Comparison of ENCODE assay signal across 9 cellular contexts in the genomic region with DNA sequence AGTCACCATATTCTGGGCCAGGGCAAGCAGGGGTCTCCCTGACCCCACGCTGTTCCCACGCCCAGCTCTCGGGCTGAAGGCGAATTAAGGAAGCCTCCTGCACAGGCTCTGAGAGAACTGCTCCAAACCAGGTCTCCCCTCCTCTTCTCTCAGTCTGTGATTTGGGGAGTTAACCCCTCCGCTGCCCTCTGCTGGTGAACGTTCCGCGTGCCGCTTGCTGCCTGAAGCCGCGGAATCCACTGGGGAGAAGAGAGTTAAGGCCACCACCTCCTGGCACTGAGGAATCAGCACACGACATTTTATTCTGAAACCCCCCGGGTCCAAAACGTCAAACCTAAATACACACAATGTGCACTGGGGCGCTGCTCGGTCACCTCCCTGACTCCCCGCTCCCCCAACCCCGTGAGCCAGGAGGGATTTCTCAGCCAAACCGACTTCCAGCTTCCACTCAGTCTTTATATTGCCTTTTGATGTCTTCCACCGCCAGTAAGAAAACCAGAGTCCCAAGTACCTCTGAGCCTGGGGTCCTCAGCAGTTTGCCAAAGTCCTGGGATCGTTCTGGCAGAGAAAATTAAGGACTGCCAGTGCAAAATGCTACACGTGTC. TPM values are rescaled to one million over a fixed set of nuclear protein-coding genes. Genes with fewer than 3 reads are reported as not detected.
DNase-seq lines count a peak whose midpoint lies in the region; ATAC-seq and TF ChIP-seq lines count a peak whose summit lies in the region.
"Had no signal": no experiment of that assay in that cellular context is flagged by ENCODE, and none has a peak within 500 bp of the region (broad histone marks: within the 10 kb centered on the region; RNA-seq: fewer than 3 reads in every experiment).

No MANE protein-coding gene starts in this region.

- DNase-seq in EL (peak; percentile 42), hepatocyte (ENCODE audit: low spot score) (peak; percentile 66), D341Med (ENCODE audit: low spot score) (no peak)
- DNase-seq in activated gamma-delta T cell treated with anti-CD3 and anti-CD28 coated beads, Interleukin-2, amount 50 U/mL, for 16 hours (ENCODE audit: low read depth), result peak; percentile 7
- peak; percentile 16 for DNase-seq in stimulated activated CD4-positive, alpha-beta T cell treated with anti-CD3 and anti-CD28 coated beads, Interleukin-4, amount 100 ng/mL, for 1 hour

- TF ChIP-seq EP300 in Ishikawa (IDR thresholded peaks at IDR 0.05; ENCODE audit: borderline replicate concordance), result no peak

- no peaks in the 10 kb centered on the region for H3K9me2 ChIP-seq in hepatocyte (replicated peaks; ENCODE audit: insufficient read depth)

- TF ChIP-seq CTCF in hepatocyte (IDR thresholded peaks at IDR 0.05; ENCODE audit: poor library complexity), result peak; percentile 61

- no peaks in the 10 kb centered on the region for H3K9me3 ChIP-seq in hepatocyte (ENCODE audit: low read depth)

- no peaks in the 10 kb centered on the region for H3K4me1 ChIP-seq in hepatocyte (ENCODE audit: insufficient read depth)

- H3K4me2 ChIP-seq in hepatocyte, result peak overlapping the region; percentile 68

- TF ChIP-seq RAD21 in Ishikawa (IDR thresholded peaks at IDR 0.05; ENCODE audit: low read depth), result peak; percentile 15; the same call in 1 of the 2 replicates

- no peak overlapping the region for H3K27ac ChIP-seq in hepatocyte

- no peaks in the 10 kb centered on the region for H3K27me3 ChIP-seq in hepatocyte

- H3K4me3 ChIP-seq in hepatocyte, result no peak overlapping the region

- H2AFZ ChIP-seq in hepatocyte, result no peak overlapping the region

- 19% methylated on average over 22 of the region's 22 CpGs for WGBS in hepatocyte (ENCODE audit: low lambda C conversion rate, missing lambda C conversion rate)

- ATAC-seq in GM18519 (IDR thresholded peaks at IDR 0.05; ENCODE audit: low FRiP score, unreplicated experiment) (no peak), HG03045 (IDR thresholded peaks at IDR 0.05; ENCODE audit: unreplicated experiment) (no peak)

- H3K79me2 ChIP-seq in hepatocyte, result peaks cover 5% of the 10 kb centered on the region

- no peaks in the 10 kb centered on the region for H4K20me1 ChIP-seq in hepatocyte (ENCODE audit: insufficient read depth, poor library complexity, severe bottlenecking)

- no peaks in the 10 kb centered on the region for H3K36me3 ChIP-seq in hepatocyte (replicated peaks; ENCODE audit: insufficient read depth, low read depth)

TF ChIP-seq in Ishikawa, 13 proteins besides CTCF, POLR2A, EP300 and RAD21:
- TF ChIP-seq, protein P1, sequence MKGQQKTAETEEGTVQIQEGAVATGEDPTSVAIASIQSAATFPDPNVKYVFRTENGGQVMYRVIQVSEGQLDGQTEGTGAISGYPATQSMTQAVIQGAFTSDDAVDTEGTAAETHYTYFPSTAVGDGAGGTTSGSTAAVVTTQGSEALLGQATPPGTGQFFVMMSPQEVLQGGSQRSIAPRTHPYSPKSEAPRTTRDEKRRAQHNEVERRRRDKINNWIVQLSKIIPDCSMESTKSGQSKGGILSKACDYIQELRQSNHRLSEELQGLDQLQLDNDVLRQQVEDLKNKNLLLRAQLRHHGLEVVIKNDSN (IDR thresholded peaks at IDR 0.05), result no peak
- TF ChIP-seq, protein P2, sequence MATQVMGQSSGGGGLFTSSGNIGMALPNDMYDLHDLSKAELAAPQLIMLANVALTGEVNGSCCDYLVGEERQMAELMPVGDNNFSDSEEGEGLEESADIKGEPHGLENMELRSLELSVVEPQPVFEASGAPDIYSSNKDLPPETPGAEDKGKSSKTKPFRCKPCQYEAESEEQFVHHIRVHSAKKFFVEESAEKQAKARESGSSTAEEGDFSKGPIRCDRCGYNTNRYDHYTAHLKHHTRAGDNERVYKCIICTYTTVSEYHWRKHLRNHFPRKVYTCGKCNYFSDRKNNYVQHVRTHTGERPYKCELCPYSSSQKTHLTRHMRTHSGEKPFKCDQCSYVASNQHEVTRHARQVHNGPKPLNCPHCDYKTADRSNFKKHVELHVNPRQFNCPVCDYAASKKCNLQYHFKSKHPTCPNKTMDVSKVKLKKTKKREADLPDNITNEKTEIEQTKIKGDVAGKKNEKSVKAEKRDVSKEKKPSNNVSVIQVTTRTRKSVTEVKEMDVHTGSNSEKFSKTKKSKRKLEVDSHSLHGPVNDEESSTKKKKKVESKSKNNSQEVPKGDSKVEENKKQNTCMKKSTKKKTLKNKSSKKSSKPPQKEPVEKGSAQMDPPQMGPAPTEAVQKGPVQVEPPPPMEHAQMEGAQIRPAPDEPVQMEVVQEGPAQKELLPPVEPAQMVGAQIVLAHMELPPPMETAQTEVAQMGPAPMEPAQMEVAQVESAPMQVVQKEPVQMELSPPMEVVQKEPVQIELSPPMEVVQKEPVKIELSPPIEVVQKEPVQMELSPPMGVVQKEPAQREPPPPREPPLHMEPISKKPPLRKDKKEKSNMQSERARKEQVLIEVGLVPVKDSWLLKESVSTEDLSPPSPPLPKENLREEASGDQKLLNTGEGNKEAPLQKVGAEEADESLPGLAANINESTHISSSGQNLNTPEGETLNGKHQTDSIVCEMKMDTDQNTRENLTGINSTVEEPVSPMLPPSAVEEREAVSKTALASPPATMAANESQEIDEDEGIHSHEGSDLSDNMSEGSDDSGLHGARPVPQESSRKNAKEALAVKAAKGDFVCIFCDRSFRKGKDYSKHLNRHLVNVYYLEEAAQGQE (IDR thresholded peaks at IDR 0.05; ENCODE audit: low read depth), result no peak
- TF ChIP-seq, protein P3, sequence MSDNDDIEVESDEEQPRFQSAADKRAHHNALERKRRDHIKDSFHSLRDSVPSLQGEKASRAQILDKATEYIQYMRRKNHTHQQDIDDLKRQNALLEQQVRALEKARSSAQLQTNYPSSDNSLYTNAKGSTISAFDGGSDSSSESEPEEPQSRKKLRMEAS (IDR thresholded peaks at IDR 0.05), result no peak
- no peak for TF ChIP-seq YY1 (IDR thresholded peaks at IDR 0.05; ENCODE audit: low read depth)
- no peak for TF ChIP-seq ZBTB7A (IDR thresholded peaks at IDR 0.05; ENCODE audit: low read depth)
- no peak for TF ChIP-seq TAF1 (IDR thresholded peaks at IDR 0.05; ENCODE audit: low read depth)
- TF ChIP-seq TCF12 (IDR thresholded peaks at IDR 0.05; ENCODE audit: low read depth), result no peak
- no peak for TF ChIP-seq EGR1 (IDR thresholded peaks at IDR 0.05)
- TF ChIP-seq CEBPB (IDR thresholded peaks at IDR 0.05), result no peak
- TF ChIP-seq NFIC (IDR thresholded peaks at IDR 0.05), result no peak
- TF ChIP-seq TEAD4 (IDR thresholded peaks at IDR 0.05), result no peak
- TF ChIP-seq CREB1 (IDR thresholded peaks at IDR 0.05; ENCODE audit: low read depth), result no peak
- TF ChIP-seq FOXM1 (IDR thresholded peaks at IDR 0.05; ENCODE audit: borderline replicate concordance, low read depth), result no peak
TF ChIP-seq in Ishikawa: peak in this region for 0.

RNA-seq across cellular contexts. Expression of a gene that starts 54.4 kb away (rescaled TPM):
- 0.07 TPM in 1 of 2 replicates, not detected in the other for total RNA-seq in hepatocyte
- 0.50 TPM in 1 of 2 replicates, not detected in the other for polyA plus RNA-seq in hepatocyte
- total RNA-seq: pulmonary artery endothelial cell had no signal
